In genomic region chr17:74750039-74750326, GRCh38 we compare ENCODE assay signal across 9 cellular contexts. TPM values are rescaled to one million over a fixed set of nuclear protein-coding genes. Genes with fewer than 3 reads are reported as not detected.
DNase-seq lines count a peak whose midpoint lies in the region; ATAC-seq and TF ChIP-seq lines count a peak whose summit lies in the region.
"Had no signal": no experiment of that assay in that cellular context is flagged by ENCODE, and none has a peak within 500 bp of the region (broad histone marks: within the 10 kb centered on the region; RNA-seq: fewer than 3 reads in every experiment).

No MANE protein-coding gene starts in this region.

- peaks cover 52% of the 10 kb centered on the region for H3K4me1 ChIP-seq in ectodermal cell (ENCODE audit: control insufficient read depth, insufficient read depth, low read length)

- no peaks in the 10 kb centered on the region for H3K9me3 ChIP-seq in ectodermal cell (ENCODE audit: control insufficient read depth, low read length)

- H3K27ac ChIP-seq in C4-2B: peak overlapping the region; percentile 98
- H3K27ac ChIP-seq in ectodermal cell (ENCODE audit: insufficient read depth, low read depth, low read length, poor library complexity, severe bottlenecking): no peak overlapping the region

- 57 to 63% methylated on average over 6 of the region's 6 CpGs for WGBS in ectodermal cell, 2 experiments

- peak overlapping the region; percentile 98 to 99 for H3K27ac Mint-ChIP-seq in natural killer cell treated with Interleukin-12 subunit alpha and Interleukin-12 subunit beta and Interleukin-15 and Interleukin-18, amount 100 ng/mL, for 72 hours

- H3K9me3 Mint-ChIP-seq in natural killer cell treated with Interleukin-12 subunit alpha and Interleukin-12 subunit beta and Interleukin-15 and Interleukin-18, amount 100 ng/mL, for 72 hours: no peaks in the 10 kb centered on the region

- ATAC-seq in natural killer cell treated with Interleukin-12 subunit alpha and Interleukin-12 subunit beta and Interleukin-15 and Interleukin-18, amount 100 ng/mL, for 72 hours: no peak
- ATAC-seq in GM21786 (IDR thresholded peaks at IDR 0.05; ENCODE audit: unreplicated experiment) (no peak), HG02870 (IDR thresholded peaks at IDR 0.05; ENCODE audit: unreplicated experiment) (no peak), esophagus mucosa (no peak), GM18858 (IDR thresholded peaks at IDR 0.05; ENCODE audit: unreplicated experiment) (no peak)

- no peaks in the 10 kb centered on the region for H3K36me3 ChIP-seq in ectodermal cell (ENCODE audit: control insufficient read depth, insufficient read depth, low read length)

- TF ChIP-seq CTCF in C4-2B (conservative IDR thresholded peaks at IDR 0.05) (no peak), NB4 (IDR thresholded peaks at IDR 0.05; ENCODE audit: low read depth, low read length) (no peak)

- TF ChIP-seq POLR2A in NB4 (IDR thresholded peaks at IDR 0.05; ENCODE audit: extremely low read depth, insufficient read length): no peak

- peak overlapping the region; percentile 99 for H3K4me3 Mint-ChIP-seq in natural killer cell treated with Interleukin-12 subunit alpha and Interleukin-12 subunit beta and Interleukin-15 and Interleukin-18, amount 100 ng/mL, for 72 hours

- H3K4me3 ChIP-seq in NB4 (ENCODE audit: low read depth, low read length) (peak overlapping the region; percentile 77), ectodermal cell (ENCODE audit: insufficient read depth, low read depth, low read length) (peak overlapping the region; percentile 93)

- H3K27me3 ChIP-seq in ectodermal cell (ENCODE audit: control insufficient read depth, insufficient read depth, low read length, poor library complexity, severe bottlenecking): peaks cover 4% of the 10 kb centered on the region

- peaks cover 52 to 54% of the 10 kb centered on the region in 2 donors for H3K4me1 Mint-ChIP-seq in natural killer cell treated with Interleukin-12 subunit alpha and Interleukin-12 subunit beta and Interleukin-15 and Interleukin-18, amount 100 ng/mL, for 72 hours (ENCODE audit: low read depth in 2 of 2)

- H3K27me3 Mint-ChIP-seq in natural killer cell treated with Interleukin-12 subunit alpha and Interleukin-12 subunit beta and Interleukin-15 and Interleukin-18, amount 100 ng/mL, for 72 hours: no peaks in the 10 kb centered on the region

- no peak for DNase-seq in NB4 (ENCODE audit: low read depth)
- DNase-seq in natural killer cell treated with Interleukin-12 subunit alpha and Interleukin-12 subunit beta and Interleukin-15 and Interleukin-18, amount 100 ng/mL, for 72 hours (ENCODE audit: low spot score): no peak
- DNase-seq: NCI-H2171 treated with DMSO at 0.1 percent for 48 hours had no signal

- H3K36me3 Mint-ChIP-seq in natural killer cell treated with Interleukin-12 subunit alpha and Interleukin-12 subunit beta and Interleukin-15 and Interleukin-18, amount 100 ng/mL, for 72 hours: peaks cover 7% of the 10 kb centered on the region

RNA-seq across cellular contexts. Expression of gene NHERF1, which starts 1.6 kb away (rescaled TPM):
- 57.2 TPM for polyA plus RNA-seq in ectodermal cell (2013, experiment 1 of 4)
- polyA plus RNA-seq in ectodermal cell (2013, experiment 2 of 4): 55.0 TPM
- polyA plus RNA-seq in ectodermal cell (2013, experiment 3 of 4): 53.1 TPM
- polyA plus RNA-seq in ectodermal cell (2013, experiment 4 of 4): 50.8 TPM
- total RNA-seq in natural killer cell treated with Interleukin-12 subunit alpha and Interleukin-12 subunit beta and Interleukin-15 and Interleukin-18, amount 100 ng/mL, for 72 hours: 100 to 1,000 TPM; 159 to 187 TPM
- total RNA-seq in esophagus mucosa: 297 TPM

RNA-seq across cellular contexts. Expression of gene RAB37, which starts 12.9 kb away (rescaled TPM):
- polyA plus RNA-seq in ectodermal cell (2013, experiment 1 of 4): 1.6 TPM
- polyA plus RNA-seq in ectodermal cell (2013, experiment 2 of 4): 1.6 TPM
- polyA plus RNA-seq in ectodermal cell (2013, experiment 3 of 4): 1.5 TPM
- polyA plus RNA-seq in ectodermal cell (2013, experiment 4 of 4): 1.3 TPM
- 1 to 10 TPM; 1.3 to 3.3 TPM for total RNA-seq in natural killer cell treated with Interleukin-12 subunit alpha and Interleukin-12 subunit beta and Interleukin-15 and Interleukin-18, amount 100 ng/mL, for 72 hours
- total RNA-seq in esophagus mucosa: 0.96 TPM

RNA-seq across cellular contexts. Expression of gene NAT9, which starts 26.2 kb away (rescaled TPM):
- 61.8 TPM for polyA plus RNA-seq in ectodermal cell (2013, experiment 1 of 4)
- 53.2 TPM for polyA plus RNA-seq in ectodermal cell (2013, experiment 2 of 4)
- polyA plus RNA-seq in ectodermal cell (2013, experiment 3 of 4): 51.7 TPM
- polyA plus RNA-seq in ectodermal cell (2013, experiment 4 of 4): 55.4 TPM
- total RNA-seq in natural killer cell treated with Interleukin-12 subunit alpha and Interleukin-12 subunit beta and Interleukin-15 and Interleukin-18, amount 100 ng/mL, for 72 hours: 10 to 100 TPM; 42.9 to 60.7 TPM
- total RNA-seq in esophagus mucosa: 14.6 TPM

RNA-seq across cellular contexts. Expression of gene CD300LF, which starts 37.3 kb away (rescaled TPM):
- polyA plus RNA-seq in ectodermal cell (2013, experiment 1 of 4): not detected
- not detected for polyA plus RNA-seq in ectodermal cell (2013, experiment 2 of 4)
- not detected for polyA plus RNA-seq in ectodermal cell (2013, experiment 3 of 4)
- polyA plus RNA-seq in ectodermal cell (2013, experiment 4 of 4): not detected
- 1 to 10 TPM in 1 of 2 donors, not detected in 1; 2.2 TPM for total RNA-seq in natural killer cell treated with Interleukin-12 subunit alpha and Interleukin-12 subunit beta and Interleukin-15 and Interleukin-18, amount 100 ng/mL, for 72 hours
- total RNA-seq in esophagus mucosa: 0.40 TPM
